Comparison of ENCODE assay signal across 27 cellular contexts in genomic region chrX:142688256-142688655, GRCh38.
"Had no signal": no experiment of that assay in that cellular context is flagged by ENCODE, and none has a peak within 500 bp of the region (broad histone marks: within the 10 kb centered on the region; RNA-seq: fewer than 3 reads in every experiment).

No MANE protein-coding gene starts in this region.

- H3K4me1 ChIP-seq: stomach, suprapubic skin, testis, thyroid gland, tibial artery, tibial nerve, transverse colon, upper lobe of left lung, upper lobe of right lung, uterus, vagina had no signal

- DNase-seq: stimulated activated CD4-positive, alpha-beta T cell treated with anti-CD3 and anti-CD28 coated beads, Interleukin-2, amount 100 ng/mL, for 48 hours; stimulated activated CD4-positive, alpha-beta T cell treated with anti-CD3 and anti-CD28 coated beads, Interleukin-4, amount 100 ng/mL, for 1 hour; stimulated activated CD4-positive, alpha-beta T cell treated with anti-CD3 and anti-CD28 coated beads, Interleukin-4, amount 100 ng/mL, for 24 hours; stimulated activated CD4-positive, alpha-beta T cell treated with anti-CD3 and anti-CD28 coated beads, Interleukin-4, amount 100 ng/mL, for 4 hours; stimulated activated CD8-positive, alpha-beta memory T cell treated with anti-CD3 and anti-CD28 coated beads, Interleukin-4, amount 100 ng/mL, for 48 hours; stimulated activated naive B cell treated with anti-CD40 and anti-IgM and Interleukin-4, amounts not matched to agents 10 μg/mL and 1 μg/mL and 100 μg/mL, for 72 hours; stimulated activated naive CD4-positive, alpha-beta T cell; stimulated activated naive CD4-positive, alpha-beta T cell treated with Interleukin-2 at 50 U/mL for 16 hours; stimulated activated naive CD8-positive, alpha-beta T cell treated with anti-CD3 and anti-CD28 coated beads, Interleukin-15, amount 100 ng/mL, for 72 hours; stimulated activated naive CD8-positive, alpha-beta T cell treated with anti-CD3 and anti-CD28 coated beads, Interleukin-15, Interleukin-2, amounts not matched to agents 100 U/mL and 50 U/mL, for 24 hours; stomach; substantia nigra; testis; thyroid gland; tibial artery; transverse colon; trophoblast cell; upper lobe of left lung; upper lobe of right lung; uterus had no signal

- FAIRE-seq: urothelium cell line had no signal

- H3K4me3 ChIP-seq: stomach, suprapubic skin, testis, thoracic aorta, thyroid gland, tibial artery, tibial nerve, transverse colon, upper lobe of left lung, upper lobe of right lung, uterus, vagina had no signal

- H3K27me3 ChIP-seq: stomach, suprapubic skin, testis, thyroid gland, tibial artery, tibial nerve, transverse colon, upper lobe of left lung, upper lobe of right lung, uterus, vagina had no signal

- H3K27ac ChIP-seq: stomach, suprapubic skin, testis, thoracic aorta, thyroid gland, tibial artery, tibial nerve, transverse colon, upper lobe of left lung, upper lobe of right lung, uterus, vagina had no signal

- H3K36me3 ChIP-seq: stomach, suprapubic skin, thoracic aorta, thyroid gland, tibial artery, tibial nerve, transverse colon, upper lobe of left lung, upper lobe of right lung, uterus, vagina had no signal

- H3K9me3 ChIP-seq: suprapubic skin, testis, thoracic aorta, thyroid gland, tibial artery, tibial nerve, transverse colon, upper lobe of left lung, upper lobe of right lung, uterus, vagina had no signal

- ATAC-seq: stimulated activated effector memory CD8-positive, alpha-beta T cell treated with anti-CD3 and anti-CD28 coated beads, Interleukin-12 subunit alpha, Interleukin-12 subunit beta, amount 100 ng/mL, for 72 hours; stimulated activated memory B cell treated with anti-CD40 and anti-IgM and Interleukin-4, amounts not matched to agents 10 μg/mL and 1 μg/mL and 100 μg/mL, for 72 hours; stimulated activated naive B cell treated with anti-CD40 and anti-IgM and Interleukin-4, amounts not matched to agents 10 μg/mL and 1 μg/mL and 100 μg/mL, for 72 hours; stimulated activated naive CD8-positive, alpha-beta T cell treated with anti-CD3 and anti-CD28 coated beads, Interleukin-15, amount 100 ng/mL, for 72 hours; stimulated activated naive CD8-positive, alpha-beta T cell treated with anti-CD3 and anti-CD28 coated beads, Interleukin-15, Interleukin-2, amounts not matched to agents 100 U/mL and 50 U/mL, for 24 hours; upper lobe of right lung had no signal
